Comparison of ENCODE assay signal across 8 cellular contexts in genomic region chr3:157174616-157175498, GRCh38. TPM values are rescaled to one million over a fixed set of nuclear protein-coding genes. Genes with fewer than 3 reads are reported as not detected.
A peak's percentile ranks its signal among the peaks of the same experiment; 100 is the strongest.
DNase-seq lines count a peak whose midpoint lies in the region; ATAC-seq and TF ChIP-seq lines count a peak whose summit lies in the region.

No MANE protein-coding gene starts in this region.

- H3K36me3 ChIP-seq in lung (ENCODE audit: control insufficient read depth in 2 of 2, insufficient read depth in 2 of 2, low read length in 2 of 2), result no peaks in the 10 kb centered on the region

- H3K4me1 ChIP-seq in lung (ENCODE audit: control insufficient read depth in 2 of 2, insufficient read depth in 2 of 2, low read length in 2 of 2), result peaks cover 5 to 7% of the 10 kb centered on the region in 2 donors

- 0% methylated on average over 63 of the region's 63 CpGs for WGBS in lung, 2 donors

- no peaks in the 10 kb centered on the region for H3K27me3 ChIP-seq in lung (ENCODE audit: control insufficient read depth, insufficient read depth)

- ATAC-seq in GM21360 (IDR thresholded peaks at IDR 0.05; ENCODE audit: unreplicated experiment) (peak; percentile 95), lung (ENCODE audit: insufficient read depth, low FRiP score) (peak; percentile 98)

- peak overlapping the region; percentile 98 for H3K27ac ChIP-seq in lung (ENCODE audit: low read depth in 1 of 2, low read length in 1 of 2)

- peak; percentile 99 for DNase-seq in COLO829 (ENCODE audit: low spot score)
- DNase-seq in HT-29 (ENCODE audit: low spot score), result peak; percentile 98
- DNase-seq in NK-92 treated with Interleukin-12 subunit alpha and Interleukin-12 subunit beta, amount 100 ng/mL, for 24 hours (lab: John Stamatoyannopoulos, UW), result peak; percentile 99
- peak; percentile 96 to 99 for DNase-seq in activated CD8-positive, alpha-beta memory T cell treated with anti-CD3 and anti-CD28 coated beads for 4 hours (ENCODE audit: low read depth in 2 of 2)
- DNase-seq in effector CD8-positive, alpha-beta T cell (lab: John Stamatoyannopoulos, UW), result peak; percentile 97
- peak; percentile 100 for DNase-seq in lung (ENCODE audit: low spot score)
- peak; percentile 97 for DNase-seq in stimulated activated CD4-positive, alpha-beta T cell treated with anti-CD3 and anti-CD28 coated beads, TNF-alpha, amount 100 ng/mL, for 24 hours (ENCODE audit: low read depth in 3 of 3)

- H3K4me3 ChIP-seq in lung, result peak overlapping the region; percentile 52

- no peak for TF ChIP-seq CTCF in lung (IDR thresholded peaks at IDR 0.05; ENCODE audit: control extremely low read depth, extremely low read depth)

- H3K9me3 ChIP-seq in lung (ENCODE audit: control insufficient read depth in 2 of 2, insufficient read depth in 1 of 2, low read length in 1 of 2), result no peaks in the 10 kb centered on the region

RNA-seq across cellular contexts. Expression of gene CCNL1, which starts 14.9 kb away (rescaled TPM):
- 302 and 313 TPM in 2 replicates for total RNA-seq in HT-29 (2014; rRNA removed; shearing (Covaris generic))
- total RNA-seq in lung, result 100 to 1,000 TPM in 1 of 2 donors, 10 to 100 TPM in 1; 91.1 to 383 TPM
- polyA plus RNA-seq in lung, result 100 to 1,000 TPM in 1 of 2 donors, 10 to 100 TPM in 1; 95.3 to 124 TPM

Comparison
In these comparisons a context has a peak if more than half of its experiments do, and no peak if none do; other contexts are left out.
1. Peak in every context shown above with its lines: DNase-seq, ATAC-seq, H3K4me3 ChIP-seq and H3K27ac ChIP-seq.